1 cellular context compared by ENCODE assay signal in the genomic region with DNA sequence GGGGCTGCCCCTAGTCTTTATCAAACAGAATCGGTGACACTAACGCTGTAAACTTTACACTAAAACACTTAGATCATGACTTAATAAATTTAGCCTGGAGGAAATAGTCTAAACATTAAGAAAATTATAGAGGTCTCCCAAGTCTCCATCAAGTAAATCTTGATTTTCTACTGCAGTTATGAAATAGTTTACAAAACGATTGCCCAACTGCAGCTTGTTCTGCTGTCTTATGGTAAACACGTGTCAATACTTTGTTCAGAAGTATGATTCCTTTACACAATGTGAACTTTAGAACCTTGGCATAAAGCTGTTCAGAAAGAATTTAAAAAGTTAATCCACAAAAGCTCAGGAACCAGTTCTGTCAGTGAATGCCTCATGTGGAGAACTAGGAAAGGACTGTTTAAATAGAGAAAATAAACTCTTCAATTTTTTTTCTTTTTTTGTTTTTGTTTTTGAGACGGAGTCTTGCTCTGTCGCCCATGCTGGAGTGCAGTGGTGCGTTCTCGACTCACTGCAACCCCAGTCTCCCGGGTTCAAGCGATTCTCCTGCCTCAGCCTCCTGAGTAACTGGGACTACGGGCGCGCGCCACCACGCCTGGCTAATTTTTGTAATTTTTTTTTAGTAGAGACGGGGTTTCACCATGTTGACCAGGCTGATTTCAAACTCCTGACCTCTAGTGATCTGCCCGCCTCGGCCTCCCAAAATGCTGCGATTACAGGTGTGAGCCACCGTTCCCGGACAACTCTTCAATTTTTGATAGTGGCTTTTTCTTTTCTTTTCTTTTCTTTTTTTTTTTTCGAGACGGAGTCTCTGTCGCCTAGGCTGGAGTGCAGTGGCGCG.
TF ChIP-seq lines count a peak whose summit lies in the region.

No MANE protein-coding gene starts in this region.

TF ChIP-seq in K562, 482 proteins besides CTCF, POLR2A, EP300 and RAD21 (continued from another document and continues in another):
- no peak for TF ChIP-seq SFPQ (IDR thresholded peaks at IDR 0.05; ENCODE audit: low read depth, low read length)
- TF ChIP-seq CAMTA2 (CRISPR knock-in tag; conservative IDR thresholded peaks at IDR 0.05), result no peak
- TF ChIP-seq POLR2AphosphoS5 (IDR thresholded peaks at IDR 0.05; ENCODE audit: control insufficient read depth, insufficient read depth, low read depth, low read length), result no peak
- TF ChIP-seq TEAD4 (IDR thresholded peaks at IDR 0.05; ENCODE audit: low read length), result 0 out of 2 replicates have a peak, but pooled peaks have one; percentile 4
- no peak for TF ChIP-seq TEAD4 (CRISPR knock-in tag; IDR thresholded peaks at IDR 0.05; ENCODE audit: borderline replicate concordance)
- TF ChIP-seq RB1 (IDR thresholded peaks at IDR 0.05; ENCODE audit: low read depth), result no peak
- TF ChIP-seq, protein P1, sequence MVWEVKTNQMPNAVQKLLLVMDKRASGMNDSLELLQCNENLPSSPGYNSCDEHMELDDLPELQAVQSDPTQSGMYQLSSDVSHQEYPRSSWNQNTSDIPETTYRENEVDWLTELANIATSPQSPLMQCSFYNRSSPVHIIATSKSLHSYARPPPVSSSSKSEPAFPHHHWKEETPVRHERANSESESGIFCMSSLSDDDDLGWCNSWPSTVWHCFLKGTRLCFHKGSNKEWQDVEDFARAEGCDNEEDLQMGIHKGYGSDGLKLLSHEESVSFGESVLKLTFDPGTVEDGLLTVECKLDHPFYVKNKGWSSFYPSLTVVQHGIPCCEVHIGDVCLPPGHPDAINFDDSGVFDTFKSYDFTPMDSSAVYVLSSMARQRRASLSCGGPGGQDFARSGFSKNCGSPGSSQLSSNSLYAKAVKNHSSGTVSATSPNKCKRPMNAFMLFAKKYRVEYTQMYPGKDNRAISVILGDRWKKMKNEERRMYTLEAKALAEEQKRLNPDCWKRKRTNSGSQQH (CRISPR knock-in tag; IDR thresholded peaks at IDR 0.05), result no peak
- TF ChIP-seq ZFPM2 (CRISPR knock-in tag; IDR thresholded peaks at IDR 0.05), result no peak
- no peak for TF ChIP-seq ZNF212 (CRISPR knock-in tag; IDR thresholded peaks at IDR 0.05)
- no peak for TF ChIP-seq MCM7 (IDR thresholded peaks at IDR 0.05)
- no peak for TF ChIP-seq KLF1 (tag; IDR thresholded peaks at IDR 0.05)
- TF ChIP-seq POLR3G (IDR thresholded peaks at IDR 0.05; ENCODE audit: extremely low read depth, insufficient read length, insufficient replicate concordance), result no peak
- no peak for TF ChIP-seq MAX (CRISPR knock-in tag; IDR thresholded peaks at IDR 0.05)
- TF ChIP-seq, protein P2, sequence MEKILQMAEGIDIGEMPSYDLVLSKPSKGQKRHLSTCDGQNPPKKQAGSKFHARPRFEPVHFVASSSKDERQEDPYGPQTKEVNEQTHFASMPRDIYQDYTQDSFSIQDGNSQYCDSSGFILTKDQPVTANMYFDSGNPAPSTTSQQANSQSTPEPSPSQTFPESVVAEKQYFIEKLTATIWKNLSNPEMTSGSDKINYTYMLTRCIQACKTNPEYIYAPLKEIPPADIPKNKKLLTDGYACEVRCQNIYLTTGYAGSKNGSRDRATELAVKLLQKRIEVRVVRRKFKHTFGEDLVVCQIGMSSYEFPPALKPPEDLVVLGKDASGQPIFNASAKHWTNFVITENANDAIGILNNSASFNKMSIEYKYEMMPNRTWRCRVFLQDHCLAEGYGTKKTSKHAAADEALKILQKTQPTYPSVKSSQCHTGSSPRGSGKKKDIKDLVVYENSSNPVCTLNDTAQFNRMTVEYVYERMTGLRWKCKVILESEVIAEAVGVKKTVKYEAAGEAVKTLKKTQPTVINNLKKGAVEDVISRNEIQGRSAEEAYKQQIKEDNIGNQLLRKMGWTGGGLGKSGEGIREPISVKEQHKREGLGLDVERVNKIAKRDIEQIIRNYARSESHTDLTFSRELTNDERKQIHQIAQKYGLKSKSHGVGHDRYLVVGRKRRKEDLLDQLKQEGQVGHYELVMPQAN (IDR thresholded peaks at IDR 0.05; ENCODE audit: borderline replicate concordance), result 0 out of 2 replicates have a peak, but pooled peaks have one; percentile 17
- TF ChIP-seq HMBOX1 (IDR thresholded peaks at IDR 0.05), result no peak
- peak; percentile 33; the same call in 1 of the 2 replicates for TF ChIP-seq GTF2E2 (tag; IDR thresholded peaks at IDR 0.05)
- TF ChIP-seq IFI16 (CRISPR knock-in tag; IDR thresholded peaks at IDR 0.05), result no peak
- TF ChIP-seq, protein P3, sequence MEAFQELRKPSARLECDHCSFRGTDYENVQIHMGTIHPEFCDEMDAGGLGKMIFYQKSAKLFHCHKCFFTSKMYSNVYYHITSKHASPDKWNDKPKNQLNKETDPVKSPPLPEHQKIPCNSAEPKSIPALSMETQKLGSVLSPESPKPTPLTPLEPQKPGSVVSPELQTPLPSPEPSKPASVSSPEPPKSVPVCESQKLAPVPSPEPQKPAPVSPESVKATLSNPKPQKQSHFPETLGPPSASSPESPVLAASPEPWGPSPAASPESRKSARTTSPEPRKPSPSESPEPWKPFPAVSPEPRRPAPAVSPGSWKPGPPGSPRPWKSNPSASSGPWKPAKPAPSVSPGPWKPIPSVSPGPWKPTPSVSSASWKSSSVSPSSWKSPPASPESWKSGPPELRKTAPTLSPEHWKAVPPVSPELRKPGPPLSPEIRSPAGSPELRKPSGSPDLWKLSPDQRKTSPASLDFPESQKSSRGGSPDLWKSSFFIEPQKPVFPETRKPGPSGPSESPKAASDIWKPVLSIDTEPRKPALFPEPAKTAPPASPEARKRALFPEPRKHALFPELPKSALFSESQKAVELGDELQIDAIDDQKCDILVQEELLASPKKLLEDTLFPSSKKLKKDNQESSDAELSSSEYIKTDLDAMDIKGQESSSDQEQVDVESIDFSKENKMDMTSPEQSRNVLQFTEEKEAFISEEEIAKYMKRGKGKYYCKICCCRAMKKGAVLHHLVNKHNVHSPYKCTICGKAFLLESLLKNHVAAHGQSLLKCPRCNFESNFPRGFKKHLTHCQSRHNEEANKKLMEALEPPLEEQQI (IDR thresholded peaks at IDR 0.05), result no peak
- TF ChIP-seq SETDB1 (IDR thresholded peaks at IDR 0.05; ENCODE audit: low read length), result no peak
- TF ChIP-seq, protein P4, sequence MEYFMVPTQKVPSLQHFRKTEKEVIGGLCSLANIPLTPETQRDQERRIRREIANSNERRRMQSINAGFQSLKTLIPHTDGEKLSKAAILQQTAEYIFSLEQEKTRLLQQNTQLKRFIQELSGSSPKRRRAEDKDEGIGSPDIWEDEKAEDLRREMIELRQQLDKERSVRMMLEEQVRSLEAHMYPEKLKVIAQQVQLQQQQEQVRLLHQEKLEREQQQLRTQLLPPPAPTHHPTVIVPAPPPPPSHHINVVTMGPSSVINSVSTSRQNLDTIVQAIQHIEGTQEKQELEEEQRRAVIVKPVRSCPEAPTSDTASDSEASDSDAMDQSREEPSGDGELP (CRISPR knock-in tag; IDR thresholded peaks at IDR 0.05; ENCODE audit: borderline replicate concordance), result 0 out of 2 replicates have a peak, but pooled peaks have one; percentile 19
- TF ChIP-seq, protein P5, sequence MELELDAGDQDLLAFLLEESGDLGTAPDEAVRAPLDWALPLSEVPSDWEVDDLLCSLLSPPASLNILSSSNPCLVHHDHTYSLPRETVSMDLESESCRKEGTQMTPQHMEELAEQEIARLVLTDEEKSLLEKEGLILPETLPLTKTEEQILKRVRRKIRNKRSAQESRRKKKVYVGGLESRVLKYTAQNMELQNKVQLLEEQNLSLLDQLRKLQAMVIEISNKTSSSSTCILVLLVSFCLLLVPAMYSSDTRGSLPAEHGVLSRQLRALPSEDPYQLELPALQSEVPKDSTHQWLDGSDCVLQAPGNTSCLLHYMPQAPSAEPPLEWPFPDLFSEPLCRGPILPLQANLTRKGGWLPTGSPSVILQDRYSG (tag; conservative IDR thresholded peaks at IDR 0.05; ENCODE audit: low read depth), result no peak
- TF ChIP-seq HDAC8 (tag; IDR thresholded peaks at IDR 0.05), result no peak
- TF ChIP-seq MYBL2 (IDR thresholded peaks at IDR 0.05; ENCODE audit: low read depth), result no peak
- TF ChIP-seq MYBL2 (CRISPR knock-in tag; IDR thresholded peaks at IDR 0.05; ENCODE audit: borderline replicate concordance), result no peak
- TF ChIP-seq EP400 (IDR thresholded peaks at IDR 0.05), result peak; percentile 48
- no peak for TF ChIP-seq ZNF197 (CRISPR knock-in tag; IDR thresholded peaks at IDR 0.05; ENCODE audit: low read depth)
- no peak for TF ChIP-seq NCOA4 (IDR thresholded peaks at IDR 0.05; ENCODE audit: partially characterized antibody)
- TF ChIP-seq, protein P6, sequence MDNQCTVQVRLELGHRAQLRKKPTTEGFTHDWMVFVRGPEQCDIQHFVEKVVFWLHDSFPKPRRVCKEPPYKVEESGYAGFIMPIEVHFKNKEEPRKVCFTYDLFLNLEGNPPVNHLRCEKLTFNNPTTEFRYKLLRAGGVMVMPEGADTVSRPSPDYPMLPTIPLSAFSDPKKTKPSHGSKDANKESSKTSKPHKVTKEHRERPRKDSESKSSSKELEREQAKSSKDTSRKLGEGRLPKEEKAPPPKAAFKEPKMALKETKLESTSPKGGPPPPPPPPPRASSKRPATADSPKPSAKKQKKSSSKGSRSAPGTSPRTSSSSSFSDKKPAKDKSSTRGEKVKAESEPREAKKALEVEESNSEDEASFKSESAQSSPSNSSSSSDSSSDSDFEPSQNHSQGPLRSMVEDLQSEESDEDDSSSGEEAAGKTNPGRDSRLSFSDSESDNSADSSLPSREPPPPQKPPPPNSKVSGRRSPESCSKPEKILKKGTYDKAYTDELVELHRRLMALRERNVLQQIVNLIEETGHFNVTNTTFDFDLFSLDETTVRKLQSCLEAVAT (IDR thresholded peaks at IDR 0.05), result peak in 1 of 2 experiments; percentile 95; a peak in 2 of 4 replicates
- no peak for TF ChIP-seq ZNF766 (CRISPR knock-in tag; conservative IDR thresholded peaks at IDR 0.05)
- TF ChIP-seq HNRNPK (IDR thresholded peaks at IDR 0.05; ENCODE audit: low read depth, low read length, poor library complexity, severe bottlenecking), result no peak
- TF ChIP-seq, protein P7, sequence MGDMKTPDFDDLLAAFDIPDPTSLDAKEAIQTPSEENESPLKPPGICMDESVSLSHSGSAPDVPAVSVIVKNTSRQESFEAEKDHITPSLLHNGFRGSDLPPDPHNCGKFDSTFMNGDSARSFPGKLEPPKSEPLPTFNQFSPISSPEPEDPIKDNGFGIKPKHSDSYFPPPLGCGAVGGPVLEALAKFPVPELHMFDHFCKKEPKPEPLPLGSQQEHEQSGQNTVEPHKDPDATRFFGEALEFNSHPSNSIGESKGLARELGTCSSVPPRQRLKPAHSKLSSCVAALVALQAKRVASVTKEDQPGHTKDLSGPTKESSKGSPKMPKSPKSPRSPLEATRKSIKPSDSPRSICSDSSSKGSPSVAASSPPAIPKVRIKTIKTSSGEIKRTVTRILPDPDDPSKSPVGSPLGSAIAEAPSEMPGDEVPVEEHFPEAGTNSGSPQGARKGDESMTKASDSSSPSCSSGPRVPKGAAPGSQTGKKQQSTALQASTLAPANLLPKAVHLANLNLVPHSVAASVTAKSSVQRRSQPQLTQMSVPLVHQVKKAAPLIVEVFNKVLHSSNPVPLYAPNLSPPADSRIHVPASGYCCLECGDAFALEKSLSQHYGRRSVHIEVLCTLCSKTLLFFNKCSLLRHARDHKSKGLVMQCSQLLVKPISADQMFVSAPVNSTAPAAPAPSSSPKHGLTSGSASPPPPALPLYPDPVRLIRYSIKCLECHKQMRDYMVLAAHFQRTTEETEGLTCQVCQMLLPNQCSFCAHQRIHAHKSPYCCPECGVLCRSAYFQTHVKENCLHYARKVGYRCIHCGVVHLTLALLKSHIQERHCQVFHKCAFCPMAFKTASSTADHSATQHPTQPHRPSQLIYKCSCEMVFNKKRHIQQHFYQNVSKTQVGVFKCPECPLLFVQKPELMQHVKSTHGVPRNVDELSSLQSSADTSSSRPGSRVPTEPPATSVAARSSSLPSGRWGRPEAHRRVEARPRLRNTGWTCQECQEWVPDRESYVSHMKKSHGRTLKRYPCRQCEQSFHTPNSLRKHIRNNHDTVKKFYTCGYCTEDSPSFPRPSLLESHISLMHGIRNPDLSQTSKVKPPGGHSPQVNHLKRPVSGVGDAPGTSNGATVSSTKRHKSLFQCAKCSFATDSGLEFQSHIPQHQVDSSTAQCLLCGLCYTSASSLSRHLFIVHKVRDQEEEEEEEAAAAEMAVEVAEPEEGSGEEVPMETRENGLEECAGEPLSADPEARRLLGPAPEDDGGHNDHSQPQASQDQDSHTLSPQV (IDR thresholded peaks at IDR 0.05), result peak; percentile 80
- TF ChIP-seq ILF3 (IDR thresholded peaks at IDR 0.05; ENCODE audit: borderline replicate concordance), result no peak
- TF ChIP-seq JUN (IDR thresholded peaks at IDR 0.05; ENCODE audit: borderline replicate concordance, low read depth, low read length), result no peak
- TF ChIP-seq JUN (CRISPR knock-in tag; IDR thresholded peaks at IDR 0.05; ENCODE audit: borderline replicate concordance), result no peak
- TF ChIP-seq HDAC3 (IDR thresholded peaks at IDR 0.05; ENCODE audit: borderline replicate concordance, partially characterized antibody), result no peak
- no peak for TF ChIP-seq KAT8 (IDR thresholded peaks at IDR 0.05; ENCODE audit: low read depth)
- TF ChIP-seq HNRNPUL1 (IDR thresholded peaks at IDR 0.05; ENCODE audit: low read length), result no peak
- TF ChIP-seq TBL1XR1 (IDR thresholded peaks at IDR 0.05; ENCODE audit: low read length in 2 of 2), result no peak
- TF ChIP-seq HDAC1 (IDR thresholded peaks at IDR 0.05), result no peak
- TF ChIP-seq POLR2G (IDR thresholded peaks at IDR 0.05; ENCODE audit: low read depth, low read length), result no peak
- TF ChIP-seq MAFF (IDR thresholded peaks at IDR 0.05; ENCODE audit: low read length), result no peak
- no peak for TF ChIP-seq NRF1 (conservative IDR thresholded peaks at IDR 0.05 in 1 of 2, IDR thresholded peaks at IDR 0.05 in 1 of 2)
- no peak for TF ChIP-seq RBM39 (optimal IDR thresholded peaks at IDR 0.05; ENCODE audit: low read depth, low read length)
- no peak; the same call in 1 of the 2 replicates for TF ChIP-seq NR2C1 (IDR thresholded peaks at IDR 0.05)
- TF ChIP-seq NR2C1 (tag; IDR thresholded peaks at IDR 0.05), result no peak
